Comparison of ENCODE assay signal across 8 cellular contexts in genomic region chr3:52685285-52685704, GRCh38. TPM values are rescaled to one million over a fixed set of nuclear protein-coding genes. Genes with fewer than 3 reads are reported as not detected.
DNase-seq lines count a peak whose midpoint lies in the region; ATAC-seq and TF ChIP-seq lines count a peak whose summit lies in the region.

No MANE protein-coding gene starts in this region.

- no peaks in the 10 kb centered on the region for H3K27me3 Mint-ChIP-seq in natural killer cell (ENCODE audit: low read depth in 2 of 2)

- no peaks in the 10 kb centered on the region for H3K27me3 ChIP-seq in IMR-90 (ENCODE audit: control insufficient read depth, insufficient read depth, low read length)
- no peaks in the 10 kb centered on the region for H3K27me3 ChIP-seq in PC-9 (ENCODE audit: insufficient read depth, low read depth)
- H3K27me3 ChIP-seq in fibroblast of lung (ENCODE audit: control insufficient read depth, insufficient read depth, low read length), result no peaks in the 10 kb centered on the region

- peak overlapping the region; percentile 89 for H3K4me3 Mint-ChIP-seq in natural killer cell

- H3K4me3 ChIP-seq in IMR-90 (ENCODE audit: insufficient read depth, low read depth, low read length) (peak overlapping the region; percentile 89), PC-9 (peak overlapping the region; percentile 96), fibroblast of lung (replicated peaks in 1 of 4; ENCODE audit: control extremely low read depth in 1 of 4, insufficient read depth in 1 of 4, low read depth in 3 of 4, low read length in 4 of 4) (peak overlapping the region; percentile 89 to 97 (median 94))

- H3K27ac ChIP-seq in IMR-90 (ENCODE audit: insufficient read depth, low read length), result peak overlapping the region; percentile 92
- peak overlapping the region; percentile 55 for H3K27ac ChIP-seq in PC-9
- peak overlapping the region; percentile 93 for H3K27ac ChIP-seq in fibroblast of lung (ENCODE audit: insufficient read depth, low read length)

- peaks cover 9% of the 10 kb centered on the region for H3K4me1 ChIP-seq in IMR-90 (ENCODE audit: control insufficient read depth, insufficient read depth, low read length)
- H3K4me1 ChIP-seq in PC-9 (replicated peaks; ENCODE audit: insufficient read depth), result peaks cover 45% of the 10 kb centered on the region
- peaks cover 17% of the 10 kb centered on the region for H3K4me1 ChIP-seq in fibroblast of lung (ENCODE audit: control insufficient read depth, extremely low read depth, insufficient read depth, low read length)

- in situ Hi-C loops in IMR-90 (cut with MboI; ENCODE audit: low sequenced_read_pairs), result no loop called here

- H3F3A ChIP-seq in PC-9 (ENCODE audit: insufficient read depth, low read depth), result peaks cover 51% of the 10 kb centered on the region

- H3K4me1 Mint-ChIP-seq in natural killer cell, result peaks cover 33 to 35% of the 10 kb centered on the region in 2 donors

- H3K36me3 Mint-ChIP-seq in natural killer cell, result peaks cover 15% of the 10 kb centered on the region

- H4K8ac ChIP-seq in IMR-90 (ENCODE audit: low read depth in 2 of 2, low read length in 2 of 2), result peak overlapping the region; percentile 85 to 95

- no peak for TF ChIP-seq POLR2A in IMR-90 (IDR thresholded peaks at IDR 0.05; ENCODE audit: low read depth, low read length)

- H2AK9ac ChIP-seq in IMR-90 (replicated peaks; ENCODE audit: low read depth, low read length, poor library complexity), result peak overlapping the region; percentile 95

- peak overlapping the region; percentile 87 for H2AK5ac ChIP-seq in IMR-90 (ENCODE audit: low read depth, low read length)

- peak overlapping the region; percentile 97 for H4K5ac ChIP-seq in IMR-90 (ENCODE audit: low read depth, low read length)

- ATAC-seq in GM21529 (IDR thresholded peaks at IDR 0.05; ENCODE audit: unreplicated experiment), result peak; percentile 75
- peak; percentile 92 for ATAC-seq in IMR-90 (ENCODE audit: low read depth)
- peak; percentile 71 to 87 (median 75) for ATAC-seq in natural killer cell

- peak; percentile 15 for DNase-seq in DMS153 treated with DMSO at 0.1 percent for 48 hours (lab: John Stamatoyannopoulos, UW; ENCODE audit: unreplicated experiment)
- DNase-seq in IMR-90, result no peak
- DNase-seq in PC-9, result peak; percentile 55 to 83
- peak; percentile 36 to 72 for DNase-seq in activated T-helper 1 cell treated with anti-CD3 and anti-CD28 coated beads, Interleukin-2, amount 50 U/mL, for 16 hours (ENCODE audit: low read depth in 1 of 2, low spot score in 1 of 2)
- no peak for DNase-seq in fibroblast of lung (ENCODE audit: low read depth in 2 of 2)
- DNase-seq in natural killer cell, result peak; percentile 77
- peak; percentile 79 for DNase-seq in stimulated activated naive CD4-positive, alpha-beta T cell treated with Interleukin-2 at 50 U/mL for 16 hours (lab: John Stamatoyannopoulos, UW)

- peak overlapping the region; percentile 93 to 98 for H3K27ac Mint-ChIP-seq in natural killer cell

- no TSS peak for BruUV-seq in IMR-90 (replicated peaks; lab: Mats Ljungman, UMichigan)
- no TSS peak for BruUV-seq in PC-9 (replicated peaks; lab: Mats Ljungman, UMichigan)

- POLR2A ChIA-PET in IMR-90 (lab: Charles Lee; ENCODE audit: unreplicated experiment) (interaction anchor here (0.5 to 0.7 kb wide), 2 partner anchors 13 to 17 kb away, joined by 3 to 6 read pairs; no protein-coding TSS in a partner anchor), PC-9 (lab: Charles Lee; ENCODE audit: unreplicated experiment) (interaction anchor here (0.5 to 0.6 kb wide), 4 partner anchors 11 to 159 kb away, joined by 3 to 8 read pairs (median 6); no protein-coding TSS in a partner anchor)

- H3K9me3 ChIP-seq in IMR-90 (ENCODE audit: control insufficient read depth, insufficient read depth, low read length) (no peaks in the 10 kb centered on the region), PC-9 (ENCODE audit: insufficient read depth, low read depth) (no peaks in the 10 kb centered on the region; the same call in 1 of the 2 replicates), fibroblast of lung (ENCODE audit: control insufficient read depth, insufficient read depth, low read depth, low read length) (no peaks in the 10 kb centered on the region)

- H3K36me3 ChIP-seq in IMR-90 (ENCODE audit: control insufficient read depth, insufficient read depth, low read length), result peaks cover 29% of the 10 kb centered on the region
- peaks cover 42% of the 10 kb centered on the region for H3K36me3 ChIP-seq in PC-9 (ENCODE audit: low read depth)
- peaks cover 5% of the 10 kb centered on the region for H3K36me3 ChIP-seq in fibroblast of lung (ENCODE audit: control insufficient read depth, insufficient read depth, low read length)

- H4K20me1 ChIP-seq in IMR-90 (ENCODE audit: insufficient read depth, low read length) (peaks cover 20% of the 10 kb centered on the region; the same call in 1 of the 2 replicates), PC-9 (ENCODE audit: insufficient read depth) (peaks cover 34% of the 10 kb centered on the region), fibroblast of lung (ENCODE audit: control insufficient read depth, extremely low read depth, insufficient read depth, low read length) (no peaks in the 10 kb centered on the region)

- H2BK15ac ChIP-seq in IMR-90 (ENCODE audit: low read depth, low read length), result peak overlapping the region; percentile 31; the same call in 1 of the 3 replicates

- H3K9me2 ChIP-seq in PC-9 (ENCODE audit: insufficient read depth), result no peaks in the 10 kb centered on the region

- peak overlapping the region; percentile 92 for H4K91ac ChIP-seq in IMR-90 (ENCODE audit: insufficient read depth, low read depth, low read length)

- H3K56ac ChIP-seq in IMR-90 (ENCODE audit: extremely low read depth, insufficient read depth, low read length), result peak overlapping the region; percentile 91

- peak overlapping the region; percentile 100 for H3K9ac ChIP-seq in IMR-90 (ENCODE audit: low read depth, low read length)
- peak overlapping the region; percentile 96 for H3K9ac ChIP-seq in fibroblast of lung (ENCODE audit: insufficient read depth, low read length)

- dilution Hi-C loops in IMR-90 (cut with HindIII; ENCODE audit: low sequenced_read_pairs, unreplicated experiment), result no loop called here

- peaks cover 29 to 70% of the 10 kb centered on the region in 2 experiments for H3K79me1 ChIP-seq in IMR-90 (ENCODE audit: low read depth in 1 of 2, low read length in 2 of 2)

- CTCF ChIA-PET in IMR-90 (lab: Yijun Ruan, JAX) (no interaction called here), PC-9 (lab: Charles Lee) (interaction anchor here (0.6 kb wide), 1 partner anchor 296 kb away, joined by 5 read pairs; no protein-coding TSS in a partner anchor)

- intact Hi-C loops in IMR-90 (cut with micrococcal nuclease), result loop anchor here (2.0 kb wide), 1 partner anchor 14 kb away; no protein-coding TSS in a partner anchor
- intact Hi-C loops in PC-9 (cut with micrococcal nuclease; ENCODE audit: unreplicated experiment), result no loop called here
- intact Hi-C loops in natural killer cell (cut with micrococcal nuclease), result loop anchor here (1.0 kb wide), 1 partner anchor 21 kb away; the partner anchor contains the start of gene SPCS1

- TF ChIP-seq RAD21 in IMR-90 (IDR thresholded peaks at IDR 0.05; ENCODE audit: low read length), result no peak

- TF ChIP-seq CTCF in IMR-90 (conservative IDR thresholded peaks at IDR 0.05; ENCODE audit: low read depth, low read length) (no peak), PC-9 (conservative IDR thresholded peaks at IDR 0.05) (no peak), fibroblast of lung (conservative IDR thresholded peaks at IDR 0.05 in 1 of 2, IDR thresholded peaks at IDR 0.05 in 1 of 2; ENCODE audit: low read depth in 1 of 2, low read length in 2 of 2) (no peak), natural killer cell (IDR thresholded peaks at IDR 0.05) (no peak)

- WGBS in IMR-90 (ENCODE audit: extremely low coverage in 2 of 2, insufficient read length in 1 of 2), 2 experiments, result 0% methylated on average over 20 of the region's 41 CpGs; no CpG with 5 or more reads in 1 of the 2 experiments

- H3K79me2 ChIP-seq in PC-9 (ENCODE audit: low read depth), result peaks cover 87% of the 10 kb centered on the region
- peaks cover 69% of the 10 kb centered on the region for H3K79me2 ChIP-seq in fibroblast of lung (ENCODE audit: control insufficient read depth, insufficient read depth, low read length)

- peak overlapping the region; percentile 88 for H3K14ac ChIP-seq in IMR-90 (replicated peaks; ENCODE audit: low read depth, low read length)

- peaks cover 3% of the 10 kb centered on the region for H3K9me1 ChIP-seq in IMR-90 (ENCODE audit: insufficient read depth, low read length)

- peak overlapping the region; percentile 79 for H3K4me2 ChIP-seq in IMR-90 (ENCODE audit: low read depth, low read length)
- peak overlapping the region; percentile 98 for H3K4me2 ChIP-seq in PC-9
- H3K4me2 ChIP-seq in fibroblast of lung (ENCODE audit: extremely low read depth, insufficient read depth, low read length), result peak overlapping the region; percentile 79

- peak overlapping the region; percentile 95 for H2BK5ac ChIP-seq in IMR-90 (ENCODE audit: low read depth, low read length, poor library complexity, severe bottlenecking)

- H3K18ac ChIP-seq in IMR-90 (ENCODE audit: low read depth, low read length), result peak overlapping the region; percentile 93; the same call in 1 of the 2 replicates

- peak overlapping the region; percentile 95 for H3K23ac ChIP-seq in IMR-90 (ENCODE audit: low read depth, low read length)

- no peak overlapping the region for H2BK20ac ChIP-seq in IMR-90 (ENCODE audit: low read depth, low read length)

- H2AFZ ChIP-seq in IMR-90 (replicated peaks; ENCODE audit: low read length, poor library complexity), result peak overlapping the region; percentile 94
- peak overlapping the region; percentile 72 for H2AFZ ChIP-seq in PC-9
- H2AFZ ChIP-seq in fibroblast of lung (ENCODE audit: low read length), result no peak overlapping the region

- H2BK120ac ChIP-seq in IMR-90 (ENCODE audit: low read depth, low read length), result peak overlapping the region; percentile 12; the same call in 1 of the 2 replicates

- no peaks in the 10 kb centered on the region for H3K9me3 Mint-ChIP-seq in natural killer cell

- H3K4ac ChIP-seq in IMR-90 (ENCODE audit: low read depth, low read length), result peak overlapping the region; percentile 89

RNA-seq across cellular contexts. Expression of gene PBRM1, which starts 0.4 kb away (rescaled TPM):
- 72.6 and 74.2 TPM in 2 replicates for total RNA-seq in IMR-90 (2012; rRNA removed)
- 16.5 and 16.6 TPM in 2 replicates for polyA plus RNA-seq in IMR-90 (2012; rRNA removed)
- 9.1 and 9.9 TPM in 2 replicates for polyA plus RNA-seq in IMR-90 (2012; cell fraction: cytosol; rRNA removed)
- 11.0 and 21.9 TPM in 2 replicates for polyA plus RNA-seq in IMR-90 (2012; cell fraction: nucleus; rRNA removed; ENCODE audit: low replicate concordance)
- 35.2 and 42.8 TPM in 2 replicates for total RNA-seq in PC-9 (2021)
- 97.3 and 112 TPM in 2 replicates for total RNA-seq in fibroblast of lung
- 36.2 and 37.2 TPM in 2 replicates for polyA plus RNA-seq in fibroblast of lung
- polyA plus RNA-seq in fibroblast of lung (2012), result 26.0 and 29.6 TPM in 2 replicates
- 46.4 and 46.9 TPM in 2 replicates for polyA minus RNA-seq in fibroblast of lung (ENCODE audit: low replicate concordance)
- total RNA-seq in natural killer cell, result 10 to 100 TPM; 70.2 to 79.7 (median 76.6) TPM

RNA-seq across cellular contexts. Expression of gene GNL3, which starts 0.5 kb away (rescaled TPM):
- 66.0 and 117 TPM in 2 replicates for total RNA-seq in IMR-90 (2012; rRNA removed)
- polyA plus RNA-seq in IMR-90 (2012; rRNA removed), result 69.7 and 90.4 TPM in 2 replicates
- polyA plus RNA-seq in IMR-90 (2012; cell fraction: cytosol; rRNA removed), result 11.4 and 26.6 TPM in 2 replicates
- 32.7 and 234 TPM in 2 replicates for polyA plus RNA-seq in IMR-90 (2012; cell fraction: nucleus; rRNA removed; ENCODE audit: low replicate concordance)
- total RNA-seq in PC-9 (2021), result 82.3 and 91.2 TPM in 2 replicates
- total RNA-seq in fibroblast of lung, result 99.9 and 145 TPM in 2 replicates
- 71.5 and 75.2 TPM in 2 replicates for polyA plus RNA-seq in fibroblast of lung
- 68.1 and 74.8 TPM in 2 replicates for polyA plus RNA-seq in fibroblast of lung (2012)
- polyA minus RNA-seq in fibroblast of lung (ENCODE audit: low replicate concordance), result 3.7 and 6.7 TPM in 2 replicates
- 10 to 100 TPM; 70.7 to 81.1 (median 70.9) TPM for total RNA-seq in natural killer cell

RNA-seq across cellular contexts. Expression of gene GLT8D1, which starts 20.3 kb away (rescaled TPM):
- total RNA-seq in IMR-90 (2012; rRNA removed) (65.3 and 87.8 TPM in 2 replicates), PC-9 (2021) (42.1 and 48.6 TPM in 2 replicates), fibroblast of lung (107 and 116 TPM in 2 replicates), natural killer cell (10 to 100 TPM; 31.1 to 39.4 (median 38.2) TPM)
- polyA plus RNA-seq in IMR-90 (2012; rRNA removed) (114 and 124 TPM in 2 replicates), fibroblast of lung (99.6 and 160 TPM in 2 replicates)
- polyA plus RNA-seq in IMR-90 (2012; cell fraction: cytosol; rRNA removed), result 56.9 and 58.9 TPM in 2 replicates
- 65.4 and 208 TPM in 2 replicates for polyA plus RNA-seq in IMR-90 (2012; cell fraction: nucleus; rRNA removed; ENCODE audit: low replicate concordance)
- 69.6 and 93.0 TPM in 2 replicates for polyA plus RNA-seq in fibroblast of lung (2012)
- 29.9 and 71.9 TPM in 2 replicates for polyA minus RNA-seq in fibroblast of lung (ENCODE audit: low replicate concordance)

RNA-seq across cellular contexts. Expression of gene SPCS1, which starts 20.6 kb away (rescaled TPM):
- total RNA-seq in IMR-90 (2012; rRNA removed) (50.5 and 102 TPM in 2 replicates), PC-9 (2021) (91.9 and 104 TPM in 2 replicates), fibroblast of lung (46.0 and 49.0 TPM in 2 replicates), natural killer cell (10 to 100 TPM; 52.4 to 64.4 (median 57.3) TPM)
- polyA plus RNA-seq in IMR-90 (2012; rRNA removed) (111 and 124 TPM in 2 replicates), fibroblast of lung (134 and 151 TPM in 2 replicates)
- polyA plus RNA-seq in IMR-90 (2012; cell fraction: cytosol; rRNA removed), result 156 and 226 TPM in 2 replicates
- polyA plus RNA-seq in IMR-90 (2012; cell fraction: nucleus; rRNA removed; ENCODE audit: low replicate concordance), result 32.6 and 43.0 TPM in 2 replicates
- 179 and 184 TPM in 2 replicates for polyA plus RNA-seq in fibroblast of lung (2012)
- polyA minus RNA-seq in fibroblast of lung (ENCODE audit: low replicate concordance), result 44.4 and 51.3 TPM in 2 replicates

Comparison
In these comparisons a context has a peak if more than half of its experiments do, and no peak if none do; other contexts are left out.
1. DNase-seq: peak in DMS153 treated with DMSO at 0.1 percent for 48 hours (single experiment), PC-9 (2 of 2), activated T-helper 1 cell treated with anti-CD3 and anti-CD28 coated beads, Interleukin-2, amount 50 U/mL, for 16 hours (2 of 2), natural killer cell (single experiment) and stimulated activated naive CD4-positive, alpha-beta T cell treated with Interleukin-2 at 50 U/mL for 16 hours (single experiment); none in IMR-90 (single experiment) and fibroblast of lung (0 of 2).
2. Peak in every context shown above with its lines, with median percentiles within 50 percentile points of each other: ATAC-seq, H3K27ac ChIP-seq, H3K4me2 ChIP-seq and H3K4me3 ChIP-seq.